Comparison of ENCODE assay signal across 8 cellular contexts in the genomic region with DNA sequence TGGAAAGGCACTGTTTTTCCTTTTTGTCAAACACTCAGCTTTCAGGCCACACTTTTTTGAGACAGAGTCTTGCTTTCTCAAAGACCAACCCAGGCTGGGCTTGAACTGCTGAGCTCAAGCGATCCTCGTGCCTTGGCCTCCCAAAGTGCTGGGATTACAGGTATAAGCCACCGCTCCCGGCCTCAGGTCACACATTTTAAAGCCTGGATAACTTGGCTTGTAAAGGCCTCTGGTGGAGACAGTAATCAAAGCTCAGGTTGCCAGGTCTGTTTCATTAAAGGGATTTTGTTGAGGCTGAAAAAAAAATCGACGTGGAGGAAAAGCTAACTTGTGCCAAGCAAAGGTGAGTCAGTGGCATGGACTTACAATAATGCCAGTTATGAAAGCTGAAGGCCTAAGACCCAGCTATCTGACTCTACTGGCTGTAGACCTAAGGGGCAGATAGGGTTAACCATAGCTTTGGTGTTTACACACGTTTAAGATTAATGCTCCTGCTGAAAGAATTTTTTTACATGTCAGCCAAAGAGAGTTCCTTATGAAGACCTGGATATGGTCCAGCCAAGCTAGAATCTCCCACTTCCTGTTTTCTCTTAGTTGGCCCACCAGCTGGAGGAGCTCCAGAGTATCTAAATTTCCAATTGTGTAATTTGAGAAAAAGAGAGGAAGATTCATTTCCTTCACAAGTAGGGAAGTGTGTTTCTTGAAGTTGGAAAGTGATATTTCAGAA. TPM values are rescaled to one million over a fixed set of nuclear protein-coding genes. Genes with fewer than 3 reads are reported as not detected.
A peak's percentile ranks its signal among the peaks of the same experiment; 100 is the strongest.
DNase-seq lines count a peak whose midpoint lies in the region; ATAC-seq and TF ChIP-seq lines count a peak whose summit lies in the region.

No MANE protein-coding gene starts in this region.

- H3K4me1 ChIP-seq in GM23338 (ENCODE audit: insufficient read depth) (no peaks in the 10 kb centered on the region; the same call in 1 of the 2 replicates), NT2/D1 (ENCODE audit: insufficient read depth, insufficient read length) (no peaks in the 10 kb centered on the region), spleen (peaks cover 35 to 74% (median 71%) of the 10 kb centered on the region in 6 donors)

- TF ChIP-seq CTCF in GM23338 (conservative IDR thresholded peaks at IDR 0.05; ENCODE audit: low read depth in 2 of 2) (peak; percentile 29 to 31), astrocyte of the spinal cord (IDR thresholded peaks at IDR 0.05; ENCODE audit: low read depth, low read length) (peak; percentile 33), spleen (IDR thresholded peaks at IDR 0.05 in 8 of 11, conservative IDR thresholded peaks at IDR 0.05 in 3 of 11) (no peak)

- H3K4me1 Mint-ChIP-seq in GM23338 (peaks cover 11% of the 10 kb centered on the region; the same call in 2 of the 3 replicates), immature natural killer cell (peaks cover 24 to 37% of the 10 kb centered on the region in 2 donors)

- WGBS in spleen, 5 donors: 16 to 24% (median 21%) methylated on average over 7 of the region's 7 CpGs

- peak; percentile 94 for DNase-seq in CD1c-positive myeloid dendritic cell (ENCODE audit: extremely low spot score)
- DNase-seq in GM23338 (ENCODE audit: low spot score): peak; percentile 34
- no peak for DNase-seq in NT2/D1 (ENCODE audit: low read depth, low spot score)
- DNase-seq in astrocyte of the spinal cord (ENCODE audit: low read depth, low spot score): peak; percentile 89
- DNase-seq in immature natural killer cell: peak; percentile 6 to 11 (median 6)
- DNase-seq in spleen: no peak
- no peak for DNase-seq in activated naive CD4-positive, alpha-beta T cell treated with anti-CD3 and anti-CD28 coated beads, Interleukin-2, amount 50 U/mL, for 72 hours (ENCODE audit: low spot score in 2 of 2)

- H3K27ac ChIP-seq in GM23338 (ENCODE audit: low read depth) (peak overlapping the region; percentile 79), spleen (peak overlapping the region; percentile 94 to 99 (median 98))

- H3K79me2 ChIP-seq in GM23338 (replicated peaks; ENCODE audit: insufficient read depth): peaks cover 24% of the 10 kb centered on the region

- ATAC-seq in GM23338 (no peak), HG02623 (IDR thresholded peaks at IDR 0.05; ENCODE audit: unreplicated experiment) (no peak)
- no peak for ATAC-seq in activated naive CD4-positive, alpha-beta T cell treated with anti-CD3 and anti-CD28 coated beads, Interleukin-2, amount 50 U/mL, for 72 hours

- peak overlapping the region; percentile 60 for H3K4me3 ChIP-seq in GM23338
- peak overlapping the region; percentile 72 for H3K4me3 ChIP-seq in NT2/D1 (ENCODE audit: insufficient read length, low read depth)
- peak overlapping the region; percentile 73 for H3K4me3 ChIP-seq in astrocyte of the spinal cord (ENCODE audit: low read depth, low read length)
- H3K4me3 ChIP-seq in spleen: peak overlapping the region; percentile 59 to 87 (median 80)

- in situ Hi-C loops in astrocyte of the spinal cord (cut with HindIII; ENCODE audit: low sequenced_read_pairs): no loop called here

- H2AFZ ChIP-seq in GM23338: no peak overlapping the region

- H3K4me2 ChIP-seq in GM23338: peak overlapping the region; percentile 82

- H3K36me3 Mint-ChIP-seq in GM23338 (ENCODE audit: low read depth) (no peaks in the 10 kb centered on the region), immature natural killer cell (peaks cover 0 to 15% (median 7%) of the 10 kb centered on the region in 3 donors)
- H3K36me3 Mint-ChIP-seq in activated naive CD4-positive, alpha-beta T cell treated with anti-CD3 and anti-CD28 coated beads, Interleukin-2, amount 50 U/mL, for 72 hours: peaks cover 0 to 6% of the 10 kb centered on the region in 2 donors

- no peak overlapping the region for H3K27ac Mint-ChIP-seq in GM23338
- no peak overlapping the region for H3K27ac Mint-ChIP-seq in immature natural killer cell
- H3K27ac Mint-ChIP-seq in activated naive CD4-positive, alpha-beta T cell treated with anti-CD3 and anti-CD28 coated beads, Interleukin-2, amount 50 U/mL, for 72 hours: no peak overlapping the region

- no peaks in the 10 kb centered on the region for H3K9me3 Mint-ChIP-seq in GM23338
- H3K9me3 Mint-ChIP-seq in immature natural killer cell: no peaks in the 10 kb centered on the region
- no peaks in the 10 kb centered on the region for H3K9me3 Mint-ChIP-seq in activated naive CD4-positive, alpha-beta T cell treated with anti-CD3 and anti-CD28 coated beads, Interleukin-2, amount 50 U/mL, for 72 hours

- no peaks in the 10 kb centered on the region for H3K9me3 ChIP-seq in NT2/D1 (ENCODE audit: insufficient read depth, low read length)
- no peaks in the 10 kb centered on the region for H3K9me3 ChIP-seq in spleen

- H3K36me3 ChIP-seq in GM23338 (ENCODE audit: insufficient read depth) (no peaks in the 10 kb centered on the region), NT2/D1 (ENCODE audit: insufficient read depth, insufficient read length, low read length) (peaks cover 11% of the 10 kb centered on the region), spleen (peaks cover 0 to 32% (median 13%) of the 10 kb centered on the region in 6 donors)

- H3K4me3 Mint-ChIP-seq in GM23338 (no peak overlapping the region), immature natural killer cell (no peak overlapping the region)

- H3K9me2 ChIP-seq in GM23338 (ENCODE audit: insufficient read depth): no peaks in the 10 kb centered on the region

- intact Hi-C loops in spleen (cut with DNase I; ENCODE audit: low total_unique reads): loop anchor here (5.0 kb wide), 1 partner anchor 45 kb away; a partner anchor contains a TSS

- H3K27me3 Mint-ChIP-seq in GM23338 (ENCODE audit: insufficient read depth, low read depth, poor library complexity): peaks cover 2% of the 10 kb centered on the region
- H3K27me3 Mint-ChIP-seq in immature natural killer cell (ENCODE audit: low read depth in 3 of 3): no peaks in the 10 kb centered on the region

- no peaks in the 10 kb centered on the region for H3K27me3 ChIP-seq in GM23338 (ENCODE audit: insufficient read depth)
- no peaks in the 10 kb centered on the region for H3K27me3 ChIP-seq in NT2/D1 (ENCODE audit: insufficient read depth, insufficient read length)
- no peaks in the 10 kb centered on the region for H3K27me3 ChIP-seq in spleen (replicated peaks in 1 of 7)

- H3K9ac ChIP-seq in NT2/D1 (ENCODE audit: insufficient read length, low read depth): peak overlapping the region; percentile 90

- H4K20me1 ChIP-seq in GM23338 (replicated peaks; ENCODE audit: insufficient read depth): no peaks in the 10 kb centered on the region

- peaks cover 2% of the 10 kb centered on the region; the same call in 1 of the 2 replicates for H3F3A ChIP-seq in GM23338 (replicated peaks; ENCODE audit: low read depth)

- no peak for TF ChIP-seq POLR2A in spleen (IDR thresholded peaks at IDR 0.05)

TF ChIP-seq in GM23338, 12 proteins besides CTCF, POLR2A, EP300 and RAD21 (continues in another document):
- no peak for TF ChIP-seq STAT1 (IDR thresholded peaks at IDR 0.05; ENCODE audit: unreplicated experiment)
- no peak for TF ChIP-seq POLR2AphosphoS5 (IDR thresholded peaks at IDR 0.05; ENCODE audit: low read depth)
- TF ChIP-seq NANOG (IDR thresholded peaks at IDR 0.05; ENCODE audit: borderline replicate concordance): no peak

RNA-seq across cellular contexts. Expression of a gene that starts 0.9 kb away (rescaled TPM):
- 32.3 and 36.8 TPM in 2 replicates for total RNA-seq in GM23338 (2014; rRNA removed; shearing (Covaris generic))
- polyA plus RNA-seq in GM23338 (2016; fragmentation: Nextera tagmentation; extraction: Ambion mirVana): 10.1 and 12.6 TPM in 2 replicates
- polyA plus RNA-seq in immature natural killer cell: 10 to 100 TPM; 59.3 to 96.7 (median 78.5) TPM
- total RNA-seq in spleen: 100 to 1,000 TPM in 1 of 7 donors, 10 to 100 TPM in 6; 69.2 to 103 (median 91.5) TPM
- 10 to 100 TPM; 18.5 to 29.3 (median 22.0) TPM for polyA plus RNA-seq in spleen
- total RNA-seq in activated naive CD4-positive, alpha-beta T cell treated with anti-CD3 and anti-CD28 coated beads, Interleukin-2, amount 50 U/mL, for 72 hours: 10 to 100 TPM; 56.7 to 89.2 TPM

RNA-seq across cellular contexts. Expression of a gene that starts 39.8 kb away (rescaled TPM):
- 0.78 and 1.5 TPM in 2 replicates for total RNA-seq in GM23338 (2014; rRNA removed; shearing (Covaris generic))
- polyA plus RNA-seq in GM23338 (2016; fragmentation: Nextera tagmentation; extraction: Ambion mirVana): 1.1 and 2.4 TPM in 2 replicates
- polyA plus RNA-seq in immature natural killer cell: 1 to 10 TPM; 2.5 to 7.9 (median 3.5) TPM
- total RNA-seq in spleen: 10 to 100 TPM; 25.7 to 53.4 (median 32.9) TPM
- polyA plus RNA-seq in spleen: 10 to 100 TPM in 1 of 3 donors, 1 to 10 TPM in 2; 2.8 to 11.9 (median 3.3) TPM
- total RNA-seq in activated naive CD4-positive, alpha-beta T cell treated with anti-CD3 and anti-CD28 coated beads, Interleukin-2, amount 50 U/mL, for 72 hours: 10 to 100 TPM; 11.9 to 17.0 TPM

RNA-seq across cellular contexts. Expression of a gene that starts 46.8 kb away (rescaled TPM):
- 31.9 and 45.9 TPM in 2 replicates for total RNA-seq in GM23338 (2014; rRNA removed; shearing (Covaris generic))
- polyA plus RNA-seq in GM23338 (2016; fragmentation: Nextera tagmentation; extraction: Ambion mirVana): 37.8 and 43.2 TPM in 2 replicates
- polyA plus RNA-seq in immature natural killer cell: 1 to 10 TPM; 1.1 to 7.2 (median 5.8) TPM
- 10 to 100 TPM in 4 of 7 donors, 1 to 10 TPM in 3; 5.2 to 13.6 (median 10.0) TPM for total RNA-seq in spleen
- 1 to 10 TPM; 1.3 to 2.9 (median 2.7) TPM for polyA plus RNA-seq in spleen
- 100 to 1,000 TPM in 1 of 2 donors, 10 to 100 TPM in 1; 74.0 to 126 TPM for total RNA-seq in activated naive CD4-positive, alpha-beta T cell treated with anti-CD3 and anti-CD28 coated beads, Interleukin-2, amount 50 U/mL, for 72 hours

RNA-seq across cellular contexts. Expression of a gene that starts 56.5 kb away (rescaled TPM):
- not detected in 2 replicates for total RNA-seq in GM23338 (2014; rRNA removed; shearing (Covaris generic))
- polyA plus RNA-seq in GM23338 (2016; fragmentation: Nextera tagmentation; extraction: Ambion mirVana) (0.31 TPM in 1 of 2 replicates, not detected in the other), immature natural killer cell (1 to 10 TPM in 1 of 3 donors, not detected in 2; 1.2 TPM), spleen (under 1 TPM in 2 of 3 donors, not detected in 1; 0.17 to 0.35 TPM)
- total RNA-seq in spleen: under 1 TPM in 1 of 7 donors, not detected in 6; 0.64 TPM
- under 1 TPM in 1 of 2 donors, not detected in 1; 0.48 TPM for total RNA-seq in activated naive CD4-positive, alpha-beta T cell treated with anti-CD3 and anti-CD28 coated beads, Interleukin-2, amount 50 U/mL, for 72 hours

Comparison
In these comparisons a context has a peak if more than half of its experiments do, and no peak if none do; other contexts are left out.
1. DNase-seq: peak in CD1c-positive myeloid dendritic cell (single experiment), GM23338 (single experiment), astrocyte of the spinal cord (single experiment) and immature natural killer cell (3 of 3); none in NT2/D1 (single experiment), spleen (single experiment) and activated naive CD4-positive, alpha-beta T cell treated with anti-CD3 and anti-CD28 coated beads, Interleukin-2, amount 50 U/mL, for 72 hours (0 of 2).
2. CTCF ChIP-seq: peak in GM23338 (2 of 2) and astrocyte of the spinal cord (single experiment); none in spleen (0 of 11).
3. Peak in every context shown above with its lines, with median percentiles within 50 percentile points of each other: H3K4me3 ChIP-seq.